In genomic region chr9:92147030-92147853, GRCh38 we compare ENCODE assay signal across 8 cellular contexts. TPM values are rescaled to one million over a fixed set of nuclear protein-coding genes. Genes with fewer than 3 reads are reported as not detected.
DNase-seq lines count a peak whose midpoint lies in the region; ATAC-seq, FAIRE-seq and TF ChIP-seq lines count a peak whose summit lies in the region.

No MANE protein-coding gene starts in this region.

- H3K27me3 ChIP-seq in MM.1S (replicated peaks; ENCODE audit: insufficient read depth, low read length): no peaks in the 10 kb centered on the region; the same call in 1 of the 2 replicates

- H3K36me3 ChIP-seq in MM.1S (replicated peaks; ENCODE audit: insufficient read depth, low read length): no peaks in the 10 kb centered on the region

- H3F3A ChIP-seq in MM.1S (ENCODE audit: insufficient read depth, low read length): no peaks in the 10 kb centered on the region

- ATAC-seq in HG03378 (IDR thresholded peaks at IDR 0.05; ENCODE audit: unreplicated experiment): peak; percentile 77

- H3K27ac ChIP-seq in RWPE1 (peak overlapping the region; percentile 95), MM.1S (ENCODE audit: low read length) (no peak overlapping the region)

- no peak overlapping the region for H3K9ac ChIP-seq in MM.1S (ENCODE audit: low read length)

- no peaks in the 10 kb centered on the region for H3K79me2 ChIP-seq in MM.1S (ENCODE audit: low read length)

- CTCF ChIA-PET in RWPE1 (lab: Yijun Ruan, JAX): interaction anchor here (0.6 to 2.4 kb wide), 4 partner anchors 9 to 1577 kb away, joined by 3 to 8 read pairs (median 4); no protein-coding TSS in a partner anchor

- in situ Hi-C loops in ACHN (cut with HindIII; ENCODE audit: low pct_ligation_motif_present, low pct_unique_long_range_greater_than_20kb, low sequenced_read_pairs): no loop called here

- TF ChIP-seq CTCF in RWPE1 (conservative IDR thresholded peaks at IDR 0.05; ENCODE audit: low read depth) (no peak), epithelial cell of proximal tubule (conservative IDR thresholded peaks at IDR 0.05; ENCODE audit: low read depth, low read length) (peak; percentile 12), MM.1S (IDR thresholded peaks at IDR 0.05; ENCODE audit: low read length) (no peak)

- H3K9me3 ChIP-seq in MM.1S (replicated peaks; ENCODE audit: insufficient read depth, low read length): no peaks in the 10 kb centered on the region

- DNase-seq in ACHN (peak; percentile 89), GM18507 (ENCODE audit: extremely low spot score, insufficient read length, low read depth) (peak; percentile 26), RWPE1 (ENCODE audit: low spot score) (peak; percentile 94), epithelial cell of proximal tubule (ENCODE audit: low read depth) (peak; percentile 42), non-pigmented ciliary epithelial cell (ENCODE audit: low read depth) (peak; percentile 87), mesenteric fat pad (ENCODE audit: low spot score) (no peak), MM.1S (no peak)

- POLR2A ChIA-PET in RWPE1 (lab: Yijun Ruan, JAX; ENCODE audit: low non-redundant PET): no interaction called here

- H4K20me1 ChIP-seq in MM.1S (ENCODE audit: insufficient read depth, low read length): no peaks in the 10 kb centered on the region

- FAIRE-seq in GM18507 (lab: Jason Lieb, UNC): peak; percentile 74

- H3K4me2 ChIP-seq in MM.1S (ENCODE audit: low read depth, low read length): no peak overlapping the region

- H3K4me1 ChIP-seq in MM.1S (ENCODE audit: low read length): no peaks in the 10 kb centered on the region

- no peak overlapping the region for H2AFZ ChIP-seq in MM.1S (ENCODE audit: low read length)

- no peaks in the 10 kb centered on the region for H3K9me2 ChIP-seq in MM.1S (replicated peaks; ENCODE audit: insufficient read depth, low read length)

- peak overlapping the region; percentile 1 for H3K4me3 ChIP-seq in epithelial cell of proximal tubule (ENCODE audit: low read depth, low read length)
- H3K4me3 ChIP-seq in MM.1S (ENCODE audit: low read length): no peak overlapping the region

RNA-seq across cellular contexts. Expression of gene SPTLC1, which starts 32.0 kb away (rescaled TPM):
- 84.4 and 91.8 TPM in 2 replicates for total RNA-seq in epithelial cell of proximal tubule
- 60.1 TPM for total RNA-seq in mesenteric fat pad

Comparison
In these comparisons a context has a peak if more than half of its experiments do, and no peak if none do; other contexts are left out.
1. DNase-seq: peak in ACHN (single experiment), GM18507 (single experiment), RWPE1 (single experiment), epithelial cell of proximal tubule (single experiment) and non-pigmented ciliary epithelial cell (single experiment); none in mesenteric fat pad (single experiment) and MM.1S (single experiment).